ENCODE assay signal across 8 cellular contexts in genomic region chr7:151251926-151252835, GRCh38. TPM values are rescaled to one million over a fixed set of nuclear protein-coding genes. Genes with fewer than 3 reads are reported as not detected.
DNase-seq lines count a peak whose midpoint lies in the region; ATAC-seq and TF ChIP-seq lines count a peak whose summit lies in the region.

No MANE protein-coding gene starts in this region.

- H3K4me3 ChIP-seq in AG04449 (ENCODE audit: low read depth, low read length) = peak overlapping the region; percentile 69

- ATAC-seq in omental fat pad (ENCODE audit: low FRiP score) (peak; percentile 69), HG03175 (IDR thresholded peaks at IDR 0.05; ENCODE audit: unreplicated experiment) (no peak)

- CTCF ChIA-PET in AG04449 (lab: Yijun Ruan, JAX) = interaction anchor here (0.9 to 2.8 kb wide), 10 partner anchors 9 to 143 kb away, joined by 3 to 26 read pairs (median 5); no protein-coding TSS in a partner anchor

- TF ChIP-seq CTCF in AG04449 (IDR thresholded peaks at IDR 0.05; ENCODE audit: insufficient read depth, low read length, missing control alignments) = no peak
- TF ChIP-seq CTCF in omental fat pad (IDR thresholded peaks at IDR 0.05) = no peak

- intact Hi-C loops in cardiac septum (cut with DNase I) = no loop called here

- peaks cover 29% of the 10 kb centered on the region for H3K27me3 Mint-ChIP-seq in activated naive CD8-positive, alpha-beta T cell treated with anti-CD3 and anti-CD28 coated beads for 36 hours

- peaks cover 30% of the 10 kb centered on the region for H3K4me1 Mint-ChIP-seq in activated naive CD8-positive, alpha-beta T cell treated with anti-CD3 and anti-CD28 coated beads for 36 hours

- peak overlapping the region; percentile 55 for H3K4me3 Mint-ChIP-seq in activated naive CD8-positive, alpha-beta T cell treated with anti-CD3 and anti-CD28 coated beads for 36 hours

- H3K9me3 Mint-ChIP-seq in activated naive CD8-positive, alpha-beta T cell treated with anti-CD3 and anti-CD28 coated beads for 36 hours = no peaks in the 10 kb centered on the region

- no peak for DNase-seq in AG04449 (ENCODE audit: low read depth, low spot score)
- peak; percentile 61 for DNase-seq in HK-2 (ENCODE audit: unreplicated experiment)
- DNase-seq in activated naive CD8-positive, alpha-beta T cell treated with anti-CD3 and anti-CD28 coated beads for 36 hours = no peak
- peak; percentile 88 for DNase-seq in cardiac septum (ENCODE audit: low spot score)
- no peak for DNase-seq in omental fat pad (ENCODE audit: low spot score)
- DNase-seq in KBM-7 = no peak
- no peak for DNase-seq in activated gamma-delta T cell (lab: John Stamatoyannopoulos, UW)

- H3K27ac Mint-ChIP-seq in activated naive CD8-positive, alpha-beta T cell treated with anti-CD3 and anti-CD28 coated beads for 36 hours = no peak overlapping the region

- POLR2A ChIA-PET in AG04449 (lab: Yijun Ruan, JAX) = interaction anchor here (0.6 to 2.6 kb wide), 5 partner anchors 10 to 52 kb away, joined by 4 to 9 read pairs (median 6); partner anchors contain the start of genes ABCF2 and CHPF2

- no peaks in the 10 kb centered on the region for H3K36me3 Mint-ChIP-seq in activated naive CD8-positive, alpha-beta T cell treated with anti-CD3 and anti-CD28 coated beads for 36 hours

- in situ Hi-C loops in KBM-7 (cut with MboI; ENCODE audit: low pct_unique_long_range_greater_than_20kb, low sequenced_read_pairs) = no loop called here

RNA-seq across cellular contexts. Expression of gene SMARCD3, which starts 3.7 kb away (rescaled TPM):
- total RNA-seq in activated naive CD8-positive, alpha-beta T cell treated with anti-CD3 and anti-CD28 coated beads for 36 hours = 1 to 10 TPM; 4.1 to 4.3 TPM
- 112 TPM for total RNA-seq in cardiac septum
- 10 to 100 TPM; 19.7 to 57.5 (median 31.2) TPM for total RNA-seq in omental fat pad

RNA-seq across cellular contexts. Expression of gene CHPF2, which starts 19.9 kb away (rescaled TPM):
- total RNA-seq in activated naive CD8-positive, alpha-beta T cell treated with anti-CD3 and anti-CD28 coated beads for 36 hours = 10 to 100 TPM; 24.5 to 25.1 TPM
- 31.0 TPM for total RNA-seq in cardiac septum
- total RNA-seq in omental fat pad = 10 to 100 TPM; 22.3 to 44.9 (median 34.0) TPM

RNA-seq across cellular contexts. Expression of gene ABCF2, which starts 25.2 kb away (rescaled TPM):
- total RNA-seq in activated naive CD8-positive, alpha-beta T cell treated with anti-CD3 and anti-CD28 coated beads for 36 hours = 10 to 100 TPM; 85.2 to 87.5 TPM
- 28.8 TPM for total RNA-seq in cardiac septum
- 10 to 100 TPM; 28.5 to 93.4 (median 44.7) TPM for total RNA-seq in omental fat pad

RNA-seq across cellular contexts. Expression of gene H2BK1, which starts 41.9 kb away (rescaled TPM):
- total RNA-seq in activated naive CD8-positive, alpha-beta T cell treated with anti-CD3 and anti-CD28 coated beads for 36 hours = not detected
- total RNA-seq in cardiac septum (not detected), omental fat pad (not detected)

Comparison
In these comparisons a context has a peak if more than half of its experiments do, and no peak if none do; other contexts are left out.
1. DNase-seq: peak in HK-2 (single experiment) and cardiac septum (single experiment); none in AG04449 (single experiment), activated naive CD8-positive, alpha-beta T cell treated with anti-CD3 and anti-CD28 coated beads for 36 hours (single experiment), omental fat pad (single experiment), KBM-7 (single experiment) and activated gamma-delta T cell (single experiment).